ENCODE assay signal across 16 cellular contexts in genomic region chr9:130309689-130310455, GRCh38. TPM values are rescaled to one million over a fixed set of nuclear protein-coding genes. Genes with fewer than 3 reads are reported as not detected.
DNase-seq lines count a peak whose midpoint lies in the region; ATAC-seq and TF ChIP-seq lines count a peak whose summit lies in the region.
"Had no signal": no experiment of that assay in that cellular context is flagged by ENCODE, and none has a peak within 500 bp of the region (broad histone marks: within the 10 kb centered on the region; RNA-seq: fewer than 3 reads in every experiment).

No MANE protein-coding gene starts in this region.

- no peak overlapping the region for H3K27ac Mint-ChIP-seq in chondrocyte (ENCODE audit: unreplicated experiment)
- H3K27ac Mint-ChIP-seq in MCF 10A (ENCODE audit: low read depth, unreplicated experiment): no peak overlapping the region
- H3K27ac Mint-ChIP-seq: CD4-positive, alpha-beta T cell; GM23338; HFFc6 had no signal

- TF ChIP-seq CTCF in chondrocyte (IDR thresholded peaks at IDR 0.05): no peak
- TF ChIP-seq CTCF in lower lobe of right lung (IDR thresholded peaks at IDR 0.05): no peak
- no peak for TF ChIP-seq CTCF in MCF 10A (IDR thresholded peaks at IDR 0.05; ENCODE audit: unreplicated experiment)

- intact Hi-C loops in right cardiac atrium (cut with DNase I) (no loop called here), cardiac septum (cut with DNase I) (no loop called here), lower lobe of right lung (cut with DNase I) (no loop called here), MCF 10A (cut with micrococcal nuclease) (no loop called here)

- H3K27ac ChIP-seq in right cardiac atrium (ENCODE audit: low read length): no peak overlapping the region
- H3K27ac ChIP-seq in lower lobe of right lung: no peak overlapping the region
- H3K27ac ChIP-seq: HL-60 had no signal

- H3K4me3 ChIP-seq in right cardiac atrium (ENCODE audit: low read length) (no peak overlapping the region), lower lobe of right lung (no peak overlapping the region)
- H3K4me3 ChIP-seq: GM23338 had no signal

- ATAC-seq in right cardiac atrium: no peak
- ATAC-seq in lower lobe of right lung: no peak
- no peak for ATAC-seq in GM21367 (IDR thresholded peaks at IDR 0.05; ENCODE audit: unreplicated experiment)
- ATAC-seq: GM23338 had no signal

- CTCF ChIA-PET in MCF 10A (lab: Yijun Ruan, JAX): interaction anchor here (0.8 kb wide), 1 partner anchor 9 kb away, joined by 3 read pairs; no protein-coding TSS in a partner anchor

- POLR2A ChIA-PET in MCF 10A (lab: Yijun Ruan, JAX): no interaction called here

- no TSS peak for BruUV-seq in MCF 10A (replicated peaks; lab: Mats Ljungman, UMichigan)

- no peaks in the 10 kb centered on the region for H3K9me3 Mint-ChIP-seq in chondrocyte (ENCODE audit: low read depth)
- no peaks in the 10 kb centered on the region for H3K9me3 Mint-ChIP-seq in MCF 10A (ENCODE audit: unreplicated experiment)
- H3K9me3 Mint-ChIP-seq: CD4-positive, alpha-beta T cell; GM23338; HFFc6 had no signal

- DNase-seq in right cardiac atrium (peak; percentile 7 to 37 (median 23)), cardiac septum (ENCODE audit: low spot score) (no peak), chondrocyte (ENCODE audit: low spot score) (peak; percentile 64), lower lobe of right lung (peak; percentile 30), MCF 10A (ENCODE audit: unreplicated experiment) (no peak)
- DNase-seq: ACHN; BE2C; C1 segment of cervical spinal cord; Caco-2; CD4-positive, alpha-beta T cell; HCEC 1CT; HFFc6; IMR-90 had no signal

- no peaks in the 10 kb centered on the region for H3K36me3 ChIP-seq in lower lobe of right lung
- H3K36me3 ChIP-seq: BE2C had no signal

- H3K4me3 Mint-ChIP-seq in chondrocyte (ENCODE audit: unreplicated experiment): no peak overlapping the region
- H3K4me3 Mint-ChIP-seq in MCF 10A (ENCODE audit: unreplicated experiment): no peak overlapping the region
- H3K4me3 Mint-ChIP-seq: CD4-positive, alpha-beta T cell; GM23338; HFFc6 had no signal

- H3K4me1 Mint-ChIP-seq in chondrocyte (ENCODE audit: low read depth) (peaks cover 3% of the 10 kb centered on the region), MCF 10A (ENCODE audit: insufficient read depth, unreplicated experiment) (peaks cover 6% of the 10 kb centered on the region)

- H3K36me3 Mint-ChIP-seq in chondrocyte (ENCODE audit: low read depth) (no peaks in the 10 kb centered on the region), MCF 10A (ENCODE audit: insufficient read depth, unreplicated experiment) (no peaks in the 10 kb centered on the region)

- H3K4me1 ChIP-seq in right cardiac atrium (ENCODE audit: control insufficient read depth, insufficient read depth, low read length) (peaks cover 3% of the 10 kb centered on the region), lower lobe of right lung (no peaks in the 10 kb centered on the region)
- H3K4me1 ChIP-seq: Caco-2 had no signal

- H3K27me3 ChIP-seq in right cardiac atrium (ENCODE audit: control insufficient read depth, insufficient read depth): no peaks in the 10 kb centered on the region
- no peaks in the 10 kb centered on the region for H3K27me3 ChIP-seq in lower lobe of right lung (ENCODE audit: low read depth)
- H3K27me3 ChIP-seq: BE2C had no signal

- 96% methylated on average over 13 of the region's 13 CpGs for WGBS in right cardiac atrium

- H3K9me3 ChIP-seq in right cardiac atrium (ENCODE audit: control insufficient read depth, low read length) (no peaks in the 10 kb centered on the region), lower lobe of right lung (no peaks in the 10 kb centered on the region)
- H3K9me3 ChIP-seq: BE2C, Caco-2 had no signal

- H3K27me3 Mint-ChIP-seq in chondrocyte (ENCODE audit: low read depth): peaks cover 3% of the 10 kb centered on the region
- H3K27me3 Mint-ChIP-seq in MCF 10A (ENCODE audit: insufficient read depth, unreplicated experiment): peaks cover 39% of the 10 kb centered on the region

RNA-seq across cellular contexts. Expression of gene HMCN2, which starts 44.3 kb away (rescaled TPM):
- 1 to 10 TPM; 2.3 to 5.1 (median 3.9) TPM for total RNA-seq in right cardiac atrium
- polyA plus RNA-seq in right cardiac atrium: 6.1 TPM
- total RNA-seq in cardiac septum: 5.3 TPM
- 0.05 to 0.36 TPM (median 0.10 TPM) in 3 replicates for total RNA-seq in chondrocyte
- 4.7 TPM for total RNA-seq in lower lobe of right lung
- not detected in 2 replicates for total RNA-seq in MCF 10A (2022)
- total RNA-seq: CD4-positive, alpha-beta T cell; IMR-90 had no signal

Comparison
In these comparisons a context has a peak if more than half of its experiments do, and no peak if none do; other contexts are left out.
1. DNase-seq: peak in right cardiac atrium (3 of 3), chondrocyte (single experiment) and lower lobe of right lung (single experiment); none in cardiac septum (single experiment) and MCF 10A (single experiment).